8 cellular contexts compared by ENCODE assay signal in genomic region chr3:115792206-115792955, GRCh38.
DNase-seq lines count a peak whose midpoint lies in the region; ATAC-seq and TF ChIP-seq lines count a peak whose summit lies in the region.

No MANE protein-coding gene starts in this region.

- no peaks in the 10 kb centered on the region for H3K36me3 Mint-ChIP-seq in CD4-positive, alpha-beta memory T cell

- H3K4me3 ChIP-seq in CD4-positive, alpha-beta memory T cell (ENCODE audit: low read length in 2 of 2): no peak overlapping the region
- H3K4me3 ChIP-seq in RWPE2 (ENCODE audit: severe bottlenecking) (no peak overlapping the region), fibroblast of mammary gland (ENCODE audit: control insufficient read depth, low read depth, low read length) (no peak overlapping the region), upper lobe of left lung (no peak overlapping the region), ovary (no peak overlapping the region)

- peak overlapping the region; percentile 12 to 81 (median 62) for H3K4me3 Mint-ChIP-seq in CD4-positive, alpha-beta memory T cell

- CTCF ChIA-PET in CD4-positive, alpha-beta memory T cell (lab: Charles Lee; ENCODE audit: partially characterized antibody): interaction anchor here (1.1 to 1.7 kb wide), 2 partner anchors 8 to 22 kb away, joined by 3 to 10 read pairs; no protein-coding TSS in a partner anchor

- peaks cover 16% of the 10 kb centered on the region for H3K4me1 ChIP-seq in CD4-positive, alpha-beta memory T cell (ENCODE audit: insufficient read depth, low read length)
- H3K4me1 ChIP-seq in RWPE2 (ENCODE audit: insufficient read depth, poor library complexity, severe bottlenecking) (peaks cover 45% of the 10 kb centered on the region), upper lobe of left lung (no peaks in the 10 kb centered on the region), ovary (ENCODE audit: insufficient read depth) (no peaks in the 10 kb centered on the region)

- H3K27ac ChIP-seq in CD4-positive, alpha-beta memory T cell (ENCODE audit: low read depth, low read length): no peak overlapping the region
- peak overlapping the region; percentile 93 for H3K27ac ChIP-seq in RWPE2 (ENCODE audit: poor library complexity, severe bottlenecking)
- no peak overlapping the region for H3K27ac ChIP-seq in upper lobe of left lung
- no peak overlapping the region for H3K27ac ChIP-seq in ovary

- H3K27me3 Mint-ChIP-seq in CD4-positive, alpha-beta memory T cell: no peaks in the 10 kb centered on the region

- intact Hi-C loops in CD4-positive, alpha-beta memory T cell (cut with micrococcal nuclease): loop anchor here (2.0 kb wide), 1 partner anchor 22 kb away; no protein-coding TSS in a partner anchor
- intact Hi-C loops in ovary (cut with DNase I): no loop called here

- H3K36me3 ChIP-seq in CD4-positive, alpha-beta memory T cell (ENCODE audit: insufficient read depth, low read length): no peaks in the 10 kb centered on the region
- H3K36me3 ChIP-seq in RWPE2 (ENCODE audit: low read depth): no peaks in the 10 kb centered on the region
- H3K36me3 ChIP-seq in upper lobe of left lung: no peaks in the 10 kb centered on the region
- H3K36me3 ChIP-seq in ovary: no peaks in the 10 kb centered on the region

- 49 to 56% methylated on average over 5 to 6 of the region's 6 CpGs for WGBS in upper lobe of left lung, 2 donors
- 60 to 70% (median 63%) methylated on average over 6 of the region's 6 CpGs for WGBS in ovary, 3 donors

- POLR2A ChIA-PET in CD4-positive, alpha-beta memory T cell (lab: Charles Lee; ENCODE audit: partially characterized antibody): interaction anchor here (1.2 kb wide), 1 partner anchor 9 kb away, joined by 5 read pairs; no protein-coding TSS in a partner anchor

- peak; percentile 45 to 72 (median 60) for DNase-seq in CD4-positive, alpha-beta memory T cell
- no peak for DNase-seq in RWPE2 (ENCODE audit: low spot score)
- DNase-seq in fibroblast of mammary gland (ENCODE audit: low read depth): peak; percentile 29
- no peak for DNase-seq in NCI-H146 (lab: John Stamatoyannopoulos, UW)
- no peak for DNase-seq in upper lobe of left lung
- no peak for DNase-seq in NCI-H2081 (lab: John Stamatoyannopoulos, UW)
- DNase-seq in ovary: no peak

- H3K27ac Mint-ChIP-seq in CD4-positive, alpha-beta memory T cell: peak overlapping the region; percentile 80 to 94 (median 85)

- ATAC-seq in GM21423 (IDR thresholded peaks at IDR 0.05; ENCODE audit: unreplicated experiment) (peak; percentile 75), RWPE2 (ENCODE audit: low read depth) (no peak), upper lobe of left lung (ENCODE audit: low FRiP score in 2 of 2) (no peak)

- H3K4me1 Mint-ChIP-seq in CD4-positive, alpha-beta memory T cell: peaks cover 19 to 30% (median 23%) of the 10 kb centered on the region in 4 donors

- TF ChIP-seq EP300 in upper lobe of left lung (IDR thresholded peaks at IDR 0.05) (no peak), ovary (IDR thresholded peaks at IDR 0.05) (no peak)

- TF ChIP-seq CTCF in RWPE2 (IDR thresholded peaks at IDR 0.05; ENCODE audit: poor library complexity, severe bottlenecking) (no peak), fibroblast of mammary gland (conservative IDR thresholded peaks at IDR 0.05; ENCODE audit: control insufficient read depth, insufficient read depth, low read depth, low read length) (no peak), upper lobe of left lung (IDR thresholded peaks at IDR 0.05) (no peak), ovary (IDR thresholded peaks at IDR 0.05) (no peak)

- H3K9me3 ChIP-seq in CD4-positive, alpha-beta memory T cell (ENCODE audit: control insufficient read depth in 1 of 2, low read length in 2 of 2): no peaks in the 10 kb centered on the region
- H3K9me3 ChIP-seq in RWPE2 (ENCODE audit: severe bottlenecking) (no peaks in the 10 kb centered on the region), upper lobe of left lung (no peaks in the 10 kb centered on the region), ovary (no peaks in the 10 kb centered on the region)

- H3K27me3 ChIP-seq in CD4-positive, alpha-beta memory T cell (ENCODE audit: insufficient read depth, low read length): no peaks in the 10 kb centered on the region
- H3K27me3 ChIP-seq in RWPE2 (ENCODE audit: insufficient read depth, poor library complexity, severe bottlenecking): no peaks in the 10 kb centered on the region
- no peaks in the 10 kb centered on the region for H3K27me3 ChIP-seq in upper lobe of left lung
- no peaks in the 10 kb centered on the region for H3K27me3 ChIP-seq in ovary

- no peak for TF ChIP-seq POLR2A in upper lobe of left lung (IDR thresholded peaks at IDR 0.05)
- TF ChIP-seq POLR2A in ovary (IDR thresholded peaks at IDR 0.05): no peak

- H3K9me3 Mint-ChIP-seq in CD4-positive, alpha-beta memory T cell: no peaks in the 10 kb centered on the region

Comparison
In these comparisons a context has a peak if more than half of its experiments do, and no peak if none do; other contexts are left out.
1. DNase-seq: peak in CD4-positive, alpha-beta memory T cell (5 of 5) and fibroblast of mammary gland (single experiment); none in RWPE2 (single experiment), NCI-H146 (single experiment), upper lobe of left lung (0 of 2), NCI-H2081 (0 of 2) and ovary (0 of 5).